8 cellular contexts compared by ENCODE assay signal in the genomic region with DNA sequence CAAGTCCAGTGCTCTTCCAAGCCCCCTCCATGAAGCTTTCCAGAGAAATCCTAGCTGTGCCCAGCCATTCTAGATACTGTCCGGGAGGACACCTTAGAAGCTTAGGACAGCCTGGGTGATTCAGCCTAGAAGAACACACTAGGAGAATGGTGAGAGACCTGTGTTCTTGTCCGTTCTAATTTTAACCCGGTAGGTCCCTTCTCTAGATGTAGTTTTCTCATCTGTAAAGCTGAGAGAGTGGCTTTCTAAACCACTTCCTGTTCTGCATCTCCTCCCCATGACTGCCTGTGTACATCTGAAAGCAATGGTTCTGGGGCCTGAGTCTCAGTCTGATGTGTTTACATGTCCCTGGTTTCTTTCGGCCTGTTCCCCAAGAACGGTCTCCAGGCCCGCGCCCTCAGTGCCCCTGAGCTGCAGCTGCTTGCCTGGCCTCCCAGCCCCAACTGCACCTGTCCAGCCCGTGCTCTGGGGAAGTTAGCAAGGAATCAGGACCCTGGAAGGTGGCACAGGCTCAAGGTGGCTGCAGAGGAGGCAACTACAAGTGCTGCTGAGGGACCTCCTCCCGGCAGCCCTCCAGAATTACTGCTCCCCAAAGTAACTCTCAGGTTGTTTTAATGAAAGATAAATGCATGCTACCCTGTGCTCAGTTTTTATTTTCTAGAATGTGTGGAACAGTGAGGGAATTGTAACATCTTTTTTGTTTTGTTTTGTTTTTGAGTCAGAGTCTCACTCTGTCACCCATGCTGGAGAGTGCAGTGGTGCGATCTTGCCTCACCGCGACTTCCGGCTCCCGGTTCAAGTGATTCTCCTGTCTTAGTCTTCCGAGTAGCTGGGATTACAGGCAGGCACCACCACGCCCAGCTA.
DNase-seq lines count a peak whose midpoint lies in the region; ATAC-seq and TF ChIP-seq lines count a peak whose summit lies in the region.

No MANE protein-coding gene starts in this region.

- peak; percentile 79 for DNase-seq in GM10266 (ENCODE audit: extremely low spot score)
- peak; percentile 15 for DNase-seq in KG1 (lab: John Stamatoyannopoulos, UW)
- DNase-seq in activated T-helper 1 cell treated with Interleukin-2 at 50 U/mL for 16 hours (ENCODE audit: low read depth): peak; percentile 25
- DNase-seq in stimulated activated CD4-positive, alpha-beta T cell treated with anti-CD3 and anti-CD28 coated beads, Interleukin-15, amount 100 ng/mL, for 1 hour (ENCODE audit: low read depth in 1 of 2, low spot score in 1 of 2): peak; percentile 12 to 22
- DNase-seq in DMS114 treated with DMSO at 0.1 percent for 48 hours (lab: John Stamatoyannopoulos, UW; ENCODE audit: unreplicated experiment): no peak
- DNase-seq in NCI-H2196 (lab: John Stamatoyannopoulos, UW; ENCODE audit: unreplicated experiment): no peak
- DNase-seq in Ammon's horn (ENCODE audit: low spot score): no peak

- peak; percentile 86 for ATAC-seq in GM21515 (IDR thresholded peaks at IDR 0.05; ENCODE audit: unreplicated experiment)

- TF ChIP-seq CTCF in GM10266 (IDR thresholded peaks at IDR 0.05; ENCODE audit: control insufficient read depth, insufficient read depth, low read depth, missing control alignments): no peak

Comparison
In these comparisons a context has a peak if more than half of its experiments do, and no peak if none do; other contexts are left out.
1. DNase-seq: peak in GM10266 (single experiment), KG1 (single experiment), activated T-helper 1 cell treated with Interleukin-2 at 50 U/mL for 16 hours (single experiment) and stimulated activated CD4-positive, alpha-beta T cell treated with anti-CD3 and anti-CD28 coated beads, Interleukin-15, amount 100 ng/mL, for 1 hour (2 of 2); none in DMS114 treated with DMSO at 0.1 percent for 48 hours (single experiment), NCI-H2196 (single experiment) and Ammon's horn (single experiment).